1 cellular context compared by ENCODE assay signal in the genomic region with DNA sequence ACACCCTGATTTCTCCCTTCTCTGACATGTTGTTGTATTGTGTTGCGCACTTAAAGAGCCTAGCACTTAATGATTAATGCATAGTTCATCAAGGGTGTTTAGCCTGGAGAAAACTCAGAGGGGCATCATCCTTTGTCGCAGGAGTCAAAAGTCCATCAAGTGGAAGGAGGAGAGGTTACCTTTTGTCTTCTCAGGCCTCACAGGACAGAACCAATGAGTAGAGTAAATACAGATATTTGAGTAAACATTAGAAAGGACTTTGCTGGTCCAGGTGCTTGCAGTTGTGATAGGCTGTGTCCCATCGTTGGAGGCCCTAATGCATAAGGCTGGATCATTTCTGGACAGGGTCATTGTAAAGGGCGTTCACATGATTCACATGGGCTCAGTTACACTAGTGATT.
TF ChIP-seq lines count a peak whose summit lies in the region.

No MANE protein-coding gene starts in this region.

TF ChIP-seq in HepG2, 621 proteins besides CTCF, POLR2A, EP300 and RAD21 (continues in another document):
- TF ChIP-seq FOXC1 (CRISPR knock-in tag; IDR thresholded peaks at IDR 0.05; ENCODE audit: borderline replicate concordance), result no peak
- peak; percentile 62 for TF ChIP-seq ZMYM4 (CRISPR knock-in tag; IDR thresholded peaks at IDR 0.05)
- TF ChIP-seq JUNB (CRISPR knock-in tag; IDR thresholded peaks at IDR 0.05; ENCODE audit: borderline replicate concordance), result no peak
- TF ChIP-seq ZNF564 (CRISPR knock-in tag; IDR thresholded peaks at IDR 0.05), result no peak
- no peak for TF ChIP-seq KDM1A (CRISPR knock-in tag; IDR thresholded peaks at IDR 0.05)
- TF ChIP-seq HDAC2 (CRISPR knock-in tag; IDR thresholded peaks at IDR 0.05), result peak; percentile 22; the same call in 1 of the 2 replicates
- no peak for TF ChIP-seq RNF2 (conservative IDR thresholded peaks at IDR 0.05; ENCODE audit: low read depth)
- TF ChIP-seq ZNF143 (CRISPR knock-in tag; IDR thresholded peaks at IDR 0.05), result no peak
- no peak for TF ChIP-seq SMAD1 (CRISPR knock-in tag; IDR thresholded peaks at IDR 0.05; ENCODE audit: borderline replicate concordance, low read depth)
- peak; percentile 20; the same call in 1 of the 2 replicates for TF ChIP-seq ZBTB7B (CRISPR knock-in tag; IDR thresholded peaks at IDR 0.05)
- peak; percentile 72 for TF ChIP-seq FOXA3 (CRISPR knock-in tag; IDR thresholded peaks at IDR 0.05)
- TF ChIP-seq ZNF790 (CRISPR knock-in tag; IDR thresholded peaks at IDR 0.05; ENCODE audit: borderline replicate concordance), result no peak
- no peak for TF ChIP-seq FOXP1 (IDR thresholded peaks at IDR 0.05)
- 0 out of 2 replicates have a peak, but pooled peaks have one; percentile 7 for TF ChIP-seq FOXP1 (CRISPR knock-in tag; IDR thresholded peaks at IDR 0.05)
- no peak for TF ChIP-seq ZNF33B (CRISPR knock-in tag; IDR thresholded peaks at IDR 0.05)
- TF ChIP-seq SOX13 (IDR thresholded peaks at IDR 0.05), result no peak
- TF ChIP-seq SOX13 (CRISPR knock-in tag; conservative IDR thresholded peaks at IDR 0.05 in 1 of 2, IDR thresholded peaks at IDR 0.05 in 1 of 2), result peak in 1 of 2 experiments; percentile 84; a peak in 2 of 4 replicates
- no peak for TF ChIP-seq ZNF274 (CRISPR knock-in tag; IDR thresholded peaks at IDR 0.05)
- no peak for TF ChIP-seq NR1H2 (CRISPR knock-in tag; IDR thresholded peaks at IDR 0.05; ENCODE audit: borderline replicate concordance, low read depth)
- TF ChIP-seq SOX6 (IDR thresholded peaks at IDR 0.05), result no peak
- TF ChIP-seq SOX6 (CRISPR knock-in tag; IDR thresholded peaks at IDR 0.05), result peak; percentile 82
- TF ChIP-seq, protein P1, sequence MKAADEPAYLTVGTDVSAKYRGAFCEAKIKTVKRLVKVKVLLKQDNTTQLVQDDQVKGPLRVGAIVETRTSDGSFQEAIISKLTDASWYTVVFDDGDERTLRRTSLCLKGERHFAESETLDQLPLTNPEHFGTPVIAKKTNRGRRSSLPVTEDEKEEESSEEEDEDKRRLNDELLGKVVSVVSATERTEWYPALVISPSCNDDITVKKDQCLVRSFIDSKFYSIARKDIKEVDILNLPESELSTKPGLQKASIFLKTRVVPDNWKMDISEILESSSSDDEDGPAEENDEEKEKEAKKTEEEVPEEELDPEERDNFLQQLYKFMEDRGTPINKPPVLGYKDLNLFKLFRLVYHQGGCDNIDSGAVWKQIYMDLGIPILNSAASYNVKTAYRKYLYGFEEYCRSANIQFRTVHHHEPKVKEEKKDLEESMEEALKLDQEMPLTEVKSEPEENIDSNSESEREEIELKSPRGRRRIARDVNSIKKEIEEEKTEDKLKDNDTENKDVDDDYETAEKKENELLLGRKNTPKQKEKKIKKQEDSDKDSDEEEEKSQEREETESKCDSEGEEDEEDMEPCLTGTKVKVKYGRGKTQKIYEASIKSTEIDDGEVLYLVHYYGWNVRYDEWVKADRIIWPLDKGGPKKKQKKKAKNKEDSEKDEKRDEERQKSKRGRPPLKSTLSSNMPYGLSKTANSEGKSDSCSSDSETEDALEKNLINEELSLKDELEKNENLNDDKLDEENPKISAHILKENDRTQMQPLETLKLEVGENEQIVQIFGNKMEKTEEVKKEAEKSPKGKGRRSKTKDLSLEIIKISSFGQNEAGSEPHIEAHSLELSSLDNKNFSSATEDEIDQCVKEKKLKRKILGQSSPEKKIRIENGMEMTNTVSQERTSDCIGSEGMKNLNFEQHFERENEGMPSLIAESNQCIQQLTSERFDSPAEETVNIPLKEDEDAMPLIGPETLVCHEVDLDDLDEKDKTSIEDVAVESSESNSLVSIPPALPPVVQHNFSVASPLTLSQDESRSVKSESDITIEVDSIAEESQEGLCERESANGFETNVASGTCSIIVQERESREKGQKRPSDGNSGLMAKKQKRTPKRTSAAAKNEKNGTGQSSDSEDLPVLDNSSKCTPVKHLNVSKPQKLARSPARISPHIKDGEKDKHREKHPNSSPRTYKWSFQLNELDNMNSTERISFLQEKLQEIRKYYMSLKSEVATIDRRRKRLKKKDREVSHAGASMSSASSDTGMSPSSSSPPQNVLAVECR (CRISPR knock-in tag; IDR thresholded peaks at IDR 0.05; ENCODE audit: borderline replicate concordance), result peak; percentile 28; the same call in 1 of the 2 replicates
- TF ChIP-seq ZNF230 (CRISPR knock-in tag; IDR thresholded peaks at IDR 0.05), result no peak
- TF ChIP-seq YEATS2 (CRISPR knock-in tag; IDR thresholded peaks at IDR 0.05; ENCODE audit: borderline replicate concordance), result no peak
- TF ChIP-seq, protein P2, sequence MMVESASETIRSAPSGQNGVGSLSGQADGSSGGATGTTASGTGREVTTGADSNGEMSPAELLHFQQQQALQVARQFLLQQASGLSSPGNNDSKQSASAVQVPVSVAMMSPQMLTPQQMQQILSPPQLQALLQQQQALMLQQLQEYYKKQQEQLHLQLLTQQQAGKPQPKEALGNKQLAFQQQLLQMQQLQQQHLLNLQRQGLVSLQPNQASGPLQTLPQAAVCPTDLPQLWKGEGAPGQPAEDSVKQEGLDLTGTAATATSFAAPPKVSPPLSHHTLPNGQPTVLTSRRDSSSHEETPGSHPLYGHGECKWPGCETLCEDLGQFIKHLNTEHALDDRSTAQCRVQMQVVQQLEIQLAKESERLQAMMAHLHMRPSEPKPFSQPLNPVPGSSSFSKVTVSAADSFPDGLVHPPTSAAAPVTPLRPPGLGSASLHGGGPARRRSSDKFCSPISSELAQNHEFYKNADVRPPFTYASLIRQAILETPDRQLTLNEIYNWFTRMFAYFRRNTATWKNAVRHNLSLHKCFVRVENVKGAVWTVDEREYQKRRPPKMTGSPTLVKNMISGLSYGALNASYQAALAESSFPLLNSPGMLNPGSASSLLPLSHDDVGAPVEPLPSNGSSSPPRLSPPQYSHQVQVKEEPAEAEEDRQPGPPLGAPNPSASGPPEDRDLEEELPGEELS (CRISPR knock-in tag; IDR thresholded peaks at IDR 0.05), result peak; percentile 20; the same call in 1 of the 2 replicates
- TF ChIP-seq ZNF326 (CRISPR knock-in tag; IDR thresholded peaks at IDR 0.05; ENCODE audit: borderline replicate concordance), result no peak
- no peak for TF ChIP-seq ZNF7 (CRISPR knock-in tag; IDR thresholded peaks at IDR 0.05)
- TF ChIP-seq ZNF354B (CRISPR knock-in tag; IDR thresholded peaks at IDR 0.05), result no peak
- peak; percentile 34 for TF ChIP-seq RARA (CRISPR knock-in tag; IDR thresholded peaks at IDR 0.05)
- peak; percentile 49; the same call in 1 of the 2 replicates for TF ChIP-seq GATAD2A (CRISPR knock-in tag; IDR thresholded peaks at IDR 0.05)
- TF ChIP-seq SAP130 (CRISPR knock-in tag; IDR thresholded peaks at IDR 0.05; ENCODE audit: low read depth), result peak; percentile 24; the same call in 1 of the 2 replicates
- TF ChIP-seq POGZ (CRISPR knock-in tag; IDR thresholded peaks at IDR 0.05), result no peak; the same call in 1 of the 2 replicates
- no peak for TF ChIP-seq ZNF501 (CRISPR knock-in tag; IDR thresholded peaks at IDR 0.05)
- TF ChIP-seq HNF4A (CRISPR knock-in tag; IDR thresholded peaks at IDR 0.05), result peak; percentile 76
- TF ChIP-seq, protein P3, sequence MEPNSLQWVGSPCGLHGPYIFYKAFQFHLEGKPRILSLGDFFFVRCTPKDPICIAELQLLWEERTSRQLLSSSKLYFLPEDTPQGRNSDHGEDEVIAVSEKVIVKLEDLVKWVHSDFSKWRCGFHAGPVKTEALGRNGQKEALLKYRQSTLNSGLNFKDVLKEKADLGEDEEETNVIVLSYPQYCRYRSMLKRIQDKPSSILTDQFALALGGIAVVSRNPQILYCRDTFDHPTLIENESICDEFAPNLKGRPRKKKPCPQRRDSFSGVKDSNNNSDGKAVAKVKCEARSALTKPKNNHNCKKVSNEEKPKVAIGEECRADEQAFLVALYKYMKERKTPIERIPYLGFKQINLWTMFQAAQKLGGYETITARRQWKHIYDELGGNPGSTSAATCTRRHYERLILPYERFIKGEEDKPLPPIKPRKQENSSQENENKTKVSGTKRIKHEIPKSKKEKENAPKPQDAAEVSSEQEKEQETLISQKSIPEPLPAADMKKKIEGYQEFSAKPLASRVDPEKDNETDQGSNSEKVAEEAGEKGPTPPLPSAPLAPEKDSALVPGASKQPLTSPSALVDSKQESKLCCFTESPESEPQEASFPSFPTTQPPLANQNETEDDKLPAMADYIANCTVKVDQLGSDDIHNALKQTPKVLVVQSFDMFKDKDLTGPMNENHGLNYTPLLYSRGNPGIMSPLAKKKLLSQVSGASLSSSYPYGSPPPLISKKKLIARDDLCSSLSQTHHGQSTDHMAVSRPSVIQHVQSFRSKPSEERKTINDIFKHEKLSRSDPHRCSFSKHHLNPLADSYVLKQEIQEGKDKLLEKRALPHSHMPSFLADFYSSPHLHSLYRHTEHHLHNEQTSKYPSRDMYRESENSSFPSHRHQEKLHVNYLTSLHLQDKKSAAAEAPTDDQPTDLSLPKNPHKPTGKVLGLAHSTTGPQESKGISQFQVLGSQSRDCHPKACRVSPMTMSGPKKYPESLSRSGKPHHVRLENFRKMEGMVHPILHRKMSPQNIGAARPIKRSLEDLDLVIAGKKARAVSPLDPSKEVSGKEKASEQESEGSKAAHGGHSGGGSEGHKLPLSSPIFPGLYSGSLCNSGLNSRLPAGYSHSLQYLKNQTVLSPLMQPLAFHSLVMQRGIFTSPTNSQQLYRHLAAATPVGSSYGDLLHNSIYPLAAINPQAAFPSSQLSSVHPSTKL (CRISPR knock-in tag; IDR thresholded peaks at IDR 0.05), result peak; percentile 57; the same call in 1 of the 2 replicates
- no peak for TF ChIP-seq FOXA1 (IDR thresholded peaks at IDR 0.05)
- 0 out of 2 replicates have a peak, but pooled peaks have one; percentile 49 for TF ChIP-seq FOXA1 (CRISPR knock-in tag; IDR thresholded peaks at IDR 0.05)
- TF ChIP-seq ZFP82 (CRISPR knock-in tag; IDR thresholded peaks at IDR 0.05; ENCODE audit: borderline replicate concordance), result no peak
- TF ChIP-seq EHMT2 (IDR thresholded peaks at IDR 0.05; ENCODE audit: borderline replicate concordance, low read depth, low read length), result peak; percentile 50; the same call in 1 of the 2 replicates
- no peak for TF ChIP-seq ZNF256 (CRISPR knock-in tag; conservative IDR thresholded peaks at IDR 0.05)
- TF ChIP-seq DPF2 (CRISPR knock-in tag; IDR thresholded peaks at IDR 0.05; ENCODE audit: borderline replicate concordance, low read depth), result 0 out of 2 replicates have a peak, but pooled peaks have one; percentile 5
- TF ChIP-seq, protein P4, sequence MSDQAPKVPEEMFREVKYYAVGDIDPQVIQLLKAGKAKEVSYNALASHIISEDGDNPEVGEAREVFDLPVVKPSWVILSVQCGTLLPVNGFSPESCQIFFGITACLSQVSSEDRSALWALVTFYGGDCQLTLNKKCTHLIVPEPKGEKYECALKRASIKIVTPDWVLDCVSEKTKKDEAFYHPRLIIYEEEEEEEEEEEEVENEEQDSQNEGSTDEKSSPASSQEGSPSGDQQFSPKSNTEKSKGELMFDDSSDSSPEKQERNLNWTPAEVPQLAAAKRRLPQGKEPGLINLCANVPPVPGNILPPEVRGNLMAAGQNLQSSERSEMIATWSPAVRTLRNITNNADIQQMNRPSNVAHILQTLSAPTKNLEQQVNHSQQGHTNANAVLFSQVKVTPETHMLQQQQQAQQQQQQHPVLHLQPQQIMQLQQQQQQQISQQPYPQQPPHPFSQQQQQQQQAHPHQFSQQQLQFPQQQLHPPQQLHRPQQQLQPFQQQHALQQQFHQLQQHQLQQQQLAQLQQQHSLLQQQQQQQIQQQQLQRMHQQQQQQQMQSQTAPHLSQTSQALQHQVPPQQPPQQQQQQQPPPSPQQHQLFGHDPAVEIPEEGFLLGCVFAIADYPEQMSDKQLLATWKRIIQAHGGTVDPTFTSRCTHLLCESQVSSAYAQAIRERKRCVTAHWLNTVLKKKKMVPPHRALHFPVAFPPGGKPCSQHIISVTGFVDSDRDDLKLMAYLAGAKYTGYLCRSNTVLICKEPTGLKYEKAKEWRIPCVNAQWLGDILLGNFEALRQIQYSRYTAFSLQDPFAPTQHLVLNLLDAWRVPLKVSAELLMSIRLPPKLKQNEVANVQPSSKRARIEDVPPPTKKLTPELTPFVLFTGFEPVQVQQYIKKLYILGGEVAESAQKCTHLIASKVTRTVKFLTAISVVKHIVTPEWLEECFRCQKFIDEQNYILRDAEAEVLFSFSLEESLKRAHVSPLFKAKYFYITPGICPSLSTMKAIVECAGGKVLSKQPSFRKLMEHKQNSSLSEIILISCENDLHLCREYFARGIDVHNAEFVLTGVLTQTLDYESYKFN (CRISPR knock-in tag; conservative IDR thresholded peaks at IDR 0.05), result peak; percentile 62
- TF ChIP-seq, protein P5, sequence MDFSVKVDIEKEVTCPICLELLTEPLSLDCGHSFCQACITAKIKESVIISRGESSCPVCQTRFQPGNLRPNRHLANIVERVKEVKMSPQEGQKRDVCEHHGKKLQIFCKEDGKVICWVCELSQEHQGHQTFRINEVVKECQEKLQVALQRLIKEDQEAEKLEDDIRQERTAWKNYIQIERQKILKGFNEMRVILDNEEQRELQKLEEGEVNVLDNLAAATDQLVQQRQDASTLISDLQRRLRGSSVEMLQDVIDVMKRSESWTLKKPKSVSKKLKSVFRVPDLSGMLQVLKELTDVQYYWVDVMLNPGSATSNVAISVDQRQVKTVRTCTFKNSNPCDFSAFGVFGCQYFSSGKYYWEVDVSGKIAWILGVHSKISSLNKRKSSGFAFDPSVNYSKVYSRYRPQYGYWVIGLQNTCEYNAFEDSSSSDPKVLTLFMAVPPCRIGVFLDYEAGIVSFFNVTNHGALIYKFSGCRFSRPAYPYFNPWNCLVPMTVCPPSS (IDR thresholded peaks at IDR 0.05), result no peak
- TF ChIP-seq, protein P6, sequence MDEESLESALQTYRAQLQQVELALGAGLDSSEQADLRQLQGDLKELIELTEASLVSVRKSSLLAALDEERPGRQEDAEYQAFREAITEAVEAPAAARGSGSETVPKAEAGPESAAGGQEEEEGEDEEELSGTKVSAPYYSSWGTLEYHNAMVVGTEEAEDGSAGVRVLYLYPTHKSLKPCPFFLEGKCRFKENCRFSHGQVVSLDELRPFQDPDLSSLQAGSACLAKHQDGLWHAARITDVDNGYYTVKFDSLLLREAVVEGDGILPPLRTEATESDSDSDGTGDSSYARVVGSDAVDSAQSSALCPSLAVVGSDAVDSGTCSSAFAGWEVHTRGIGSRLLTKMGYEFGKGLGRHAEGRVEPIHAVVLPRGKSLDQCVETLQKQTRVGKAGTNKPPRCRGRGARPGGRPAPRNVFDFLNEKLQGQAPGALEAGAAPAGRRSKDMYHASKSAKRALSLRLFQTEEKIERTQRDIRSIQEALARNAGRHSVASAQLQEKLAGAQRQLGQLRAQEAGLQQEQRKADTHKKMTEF (CRISPR knock-in tag; IDR thresholded peaks at IDR 0.05), result 0 out of 2 replicates have a peak, but pooled peaks have one; percentile 34
- TF ChIP-seq PHF21A (CRISPR knock-in tag; IDR thresholded peaks at IDR 0.05), result 0 out of 2 replicates have a peak, but pooled peaks have one; percentile 22
- peak; percentile 87; the same call in 1 of the 2 replicates for TF ChIP-seq SALL1 (CRISPR knock-in tag; IDR thresholded peaks at IDR 0.05)
- no peak for TF ChIP-seq PHF5A (CRISPR knock-in tag; IDR thresholded peaks at IDR 0.05; ENCODE audit: low read depth, unreplicated experiment)
- TF ChIP-seq TEAD3 (CRISPR knock-in tag; optimal IDR thresholded peaks at IDR 0.05; ENCODE audit: borderline replicate concordance), result peak; percentile 9
- peak; percentile 76 for TF ChIP-seq SOX5 (CRISPR knock-in tag; IDR thresholded peaks at IDR 0.05; ENCODE audit: borderline replicate concordance)
- TF ChIP-seq NR2F2 (IDR thresholded peaks at IDR 0.05; ENCODE audit: borderline replicate concordance, low read depth), result no peak
- no peak for TF ChIP-seq ATF7 (IDR thresholded peaks at IDR 0.05)
- no peak for TF ChIP-seq ATF7 (CRISPR knock-in tag; IDR thresholded peaks at IDR 0.05)
- TF ChIP-seq ZNF496 (CRISPR knock-in tag; IDR thresholded peaks at IDR 0.05; ENCODE audit: insufficient replicate concordance), result no peak
- no peak for TF ChIP-seq ZNF883 (CRISPR knock-in tag; IDR thresholded peaks at IDR 0.05; ENCODE audit: not compliant biosample characterization)
